In the genomic region with DNA sequence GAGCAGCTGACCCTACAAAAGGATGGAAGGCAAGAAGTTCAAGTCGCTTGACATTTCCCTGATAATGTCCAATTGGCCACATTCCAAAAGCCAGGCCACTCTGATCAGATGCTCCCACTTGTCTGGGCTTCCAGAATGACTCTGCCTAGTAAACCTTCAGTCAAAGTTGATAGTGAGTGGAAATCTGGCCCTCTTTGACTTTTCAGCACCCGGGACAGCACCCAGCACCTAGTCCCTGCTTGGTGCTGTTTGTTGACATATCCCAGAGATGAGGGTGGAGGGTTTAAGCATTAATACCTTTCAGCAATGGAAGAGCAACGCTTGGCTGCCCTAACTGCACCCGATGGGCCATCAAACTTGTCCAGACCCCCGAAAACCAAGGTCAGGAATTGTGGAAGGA, we compare ENCODE assay signal across 11 cellular contexts.
DNase-seq lines count a peak whose midpoint lies in the region; ATAC-seq and TF ChIP-seq lines count a peak whose summit lies in the region.
"Had no signal": no experiment of that assay in that cellular context is flagged by ENCODE, and none has a peak within 500 bp of the region (broad histone marks: within the 10 kb centered on the region; RNA-seq: fewer than 3 reads in every experiment).

No MANE protein-coding gene starts in this region.

- H3K36me3 ChIP-seq in MG63: no peaks in the 10 kb centered on the region
- H3K36me3 ChIP-seq: lower lobe of right lung had no signal

- TF ChIP-seq CTCF in astrocyte of the spinal cord (IDR thresholded peaks at IDR 0.05; ENCODE audit: low read depth, low read length): no peak

- H3K27me3 ChIP-seq in MG63: no peaks in the 10 kb centered on the region

- H3K4me3 ChIP-seq in MG63: no peak overlapping the region
- no peak overlapping the region for H3K4me3 ChIP-seq in astrocyte of the spinal cord (ENCODE audit: low read depth, low read length)
- H3K4me3 ChIP-seq: dorsolateral prefrontal cortex, lower lobe of right lung had no signal

- no peaks in the 10 kb centered on the region for H3K9me3 ChIP-seq in MG63
- H3K9me3 ChIP-seq: lower lobe of right lung had no signal

- no peak for ATAC-seq in HG02610 (IDR thresholded peaks at IDR 0.05; ENCODE audit: unreplicated experiment)
- ATAC-seq: lower lobe of right lung had no signal

- in situ Hi-C loops in astrocyte of the spinal cord (cut with HindIII; ENCODE audit: low sequenced_read_pairs): no loop called here

- DNase-seq in NCI-H345 (lab: John Stamatoyannopoulos, UW): peak; percentile 13
- DNase-seq in NCI-H345 treated with DMSO at 0.1 percent for 48 hours (lab: John Stamatoyannopoulos, UW; ENCODE audit: unreplicated experiment): no peak
- peak; percentile 16 for DNase-seq in MG63
- peak; percentile 39 for DNase-seq in astrocyte of the spinal cord (ENCODE audit: low read depth, low spot score)
- peak; percentile 15 for DNase-seq in mucosa of gallbladder (ENCODE audit: low spot score)
- no peak for DNase-seq in SHP77 treated with DMSO at 0.1 percent for 48 hours (lab: John Stamatoyannopoulos, UW)
- no peak for DNase-seq in inferior parietal cortex (ENCODE audit: extremely low spot score)
- DNase-seq: activated CD4-positive, CD25-positive, alpha-beta regulatory T cell treated with anti-CD3 and anti-CD28 coated beads, Interleukin-2, amount 50 U/mL, for 72 hours; dorsolateral prefrontal cortex; lower lobe of right lung had no signal

Comparison
In these comparisons a context has a peak if more than half of its experiments do, and no peak if none do; other contexts are left out.
1. DNase-seq: peak in NCI-H345 (single experiment), MG63 (single experiment), astrocyte of the spinal cord (single experiment) and mucosa of gallbladder (single experiment); none in NCI-H345 treated with DMSO at 0.1 percent for 48 hours (single experiment), SHP77 treated with DMSO at 0.1 percent for 48 hours (single experiment) and inferior parietal cortex (single experiment).